Comparison of ENCODE assay signal across 28 cellular contexts in genomic region chr6:132224943-132225342, GRCh38.
"Had no signal": no experiment of that assay in that cellular context is flagged by ENCODE, and none has a peak within 500 bp of the region (broad histone marks: within the 10 kb centered on the region; RNA-seq: fewer than 3 reads in every experiment).

No MANE protein-coding gene starts in this region.

- H3K27ac ChIP-seq: colonic mucosa, coronary artery, dorsolateral prefrontal cortex, epithelial cell of prostate, esophagus muscularis mucosa, esophagus squamous epithelium, foreskin keratinocyte, gastrocnemius medialis, gastroesophageal sphincter, heart left ventricle, heart right ventricle had no signal

- DNase-seq: colonic mucosa; cortex of kidney; dermis blood vessel endothelial cell; dorsolateral prefrontal cortex; effector CD4-positive, alpha-beta T cell; effector CD8-positive, alpha-beta T cell; effector memory CD4-positive, alpha-beta T cell; effector memory CD8-positive, alpha-beta T cell; endodermal cell; erythroblast; esophagus squamous epithelium; foreskin fibroblast; foreskin keratinocyte; foreskin melanocyte; gastrocnemius medialis; glutamatergic neuron; head of caudate nucleus; heart left ventricle; heart right ventricle had no signal

- H3K4me1 ChIP-seq: colonic mucosa, esophagus squamous epithelium, foreskin keratinocyte, gastrocnemius medialis, heart right ventricle had no signal

- H3K36me3 ChIP-seq: colonic mucosa, esophagus muscularis mucosa, esophagus squamous epithelium, gastrocnemius medialis, gastroesophageal sphincter, heart left ventricle, heart right ventricle had no signal

- H3K4me3 ChIP-seq: colonic mucosa, coronary artery, dorsolateral prefrontal cortex, esophagus muscularis mucosa, esophagus squamous epithelium, gastrocnemius medialis, gastroesophageal sphincter, heart left ventricle, heart right ventricle had no signal

- H3K9me3 ChIP-seq: colonic mucosa, esophagus squamous epithelium, gastrocnemius medialis had no signal

- FAIRE-seq: colon, endometrium, endothelial cell of umbilical vein, frontal cortex had no signal

- ATAC-seq: effector memory CD8-positive, alpha-beta T cell; esophagus mucosa; foreskin keratinocyte; gastrocnemius medialis; gastroesophageal sphincter; heart left ventricle; heart right ventricle had no signal

- H3K27me3 ChIP-seq: colonic mucosa, dorsolateral prefrontal cortex, esophagus muscularis mucosa, esophagus squamous epithelium, foreskin keratinocyte, gastrocnemius medialis, gastroesophageal sphincter, heart left ventricle, heart right ventricle had no signal
